ENCODE assay signal across 16 cellular contexts in the genomic region with DNA sequence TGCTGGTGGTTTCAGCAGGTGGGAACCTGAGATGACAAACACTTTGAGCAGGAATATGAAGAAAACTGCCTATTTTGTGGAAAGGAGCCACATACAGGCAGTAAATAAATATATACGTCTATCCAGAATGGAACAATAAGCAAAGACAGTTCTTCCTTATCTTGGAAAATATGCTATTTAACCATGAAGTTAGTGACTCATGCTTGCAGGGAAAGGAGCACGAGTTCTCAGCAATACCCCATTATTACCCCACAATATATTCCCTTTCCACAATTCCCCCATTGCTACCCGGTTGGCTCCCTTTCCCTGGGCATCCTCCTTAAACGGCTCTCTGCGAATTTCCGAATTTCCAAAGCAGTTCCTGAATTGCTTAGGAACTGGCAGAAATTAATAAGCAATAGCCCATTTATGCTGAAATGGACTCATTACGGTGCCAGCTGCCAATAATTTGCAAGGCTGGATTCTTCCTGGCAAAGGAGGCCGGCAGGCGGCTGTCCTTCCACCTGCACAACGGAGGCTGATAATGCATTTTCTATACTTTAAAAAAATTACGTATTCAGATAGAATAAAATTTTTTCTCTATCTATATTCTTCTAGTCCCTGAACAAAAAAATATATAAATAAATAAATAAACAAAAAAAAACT.
DNase-seq lines count a peak whose midpoint lies in the region; TF ChIP-seq lines count a peak whose summit lies in the region.
"Had no signal": no experiment of that assay in that cellular context is flagged by ENCODE, and none has a peak within 500 bp of the region (broad histone marks: within the 10 kb centered on the region; RNA-seq: fewer than 3 reads in every experiment).

No MANE protein-coding gene starts in this region.

- 0 out of 2 replicates have a peak, but pooled peaks cover 10% of the 10 kb centered on the region for H3K36me3 ChIP-seq in BLaER1
- H3K36me3 ChIP-seq in esophagus muscularis mucosa, result no peaks in the 10 kb centered on the region

- no peaks in the 10 kb centered on the region for H4K20me1 ChIP-seq in BLaER1

- intact Hi-C loops in esophagus muscularis mucosa (cut with DNase I), result no loop called here
- intact Hi-C loops in posterior cingulate gyrus (cut with DNase I), result no loop called here

- no peak overlapping the region for H3K9ac ChIP-seq in BLaER1
- H3K9ac ChIP-seq: KMS-11 had no signal

- no peaks in the 10 kb centered on the region for H3K27me3 ChIP-seq in BLaER1
- no peaks in the 10 kb centered on the region for H3K27me3 ChIP-seq in esophagus muscularis mucosa

- DNase-seq in NCI-H446 treated with DMSO at 0.1 percent for 48 hours (lab: John Stamatoyannopoulos, UW), result peak; percentile 30
- DNase-seq in cerebellum (ENCODE audit: low spot score), result peak; percentile 54
- peak; percentile 17 for DNase-seq in foreskin melanocyte
- no peak for DNase-seq in RPMI8226
- DNase-seq in esophagus muscularis mucosa (ENCODE audit: extremely low spot score), result no peak
- DNase-seq in posterior cingulate gyrus, result no peak
- DNase-seq: DMS79, NCI-H1417, NCI-H187, NCI-H2107, NCI-H345, Right ventricle myocardium superior had no signal

- TF ChIP-seq EP300 in esophagus muscularis mucosa (IDR thresholded peaks at IDR 0.05), result no peak

- WGBS in esophagus muscularis mucosa, result 92% methylated on average over 11 of the region's 11 CpGs

- TF ChIP-seq CTCF in esophagus muscularis mucosa (IDR thresholded peaks at IDR 0.05), result no peak

- H3K27ac ChIP-seq in BLaER1 (no peak overlapping the region), esophagus muscularis mucosa (replicated peaks in 1 of 4) (no peak overlapping the region)
- H3K27ac ChIP-seq: A549, KMS-11, SK-N-MC had no signal

- TF ChIP-seq POLR2A in esophagus muscularis mucosa (IDR thresholded peaks at IDR 0.05; ENCODE audit: low read depth), result no peak

- peaks cover 8% of the 10 kb centered on the region; the same call in 1 of the 2 replicates for H3K9me3 ChIP-seq in BLaER1
- no peaks in the 10 kb centered on the region for H3K9me3 ChIP-seq in esophagus muscularis mucosa
- H3K9me3 ChIP-seq: A549 had no signal

- H3K4me3 ChIP-seq in BLaER1 (no peak overlapping the region), esophagus muscularis mucosa (no peak overlapping the region)
- H3K4me3 ChIP-seq: A549, SK-N-MC had no signal

- H3K4me1 ChIP-seq in BLaER1 (peaks cover 20% of the 10 kb centered on the region), esophagus muscularis mucosa (no peaks in the 10 kb centered on the region)
- H3K4me1 ChIP-seq: A549 had no signal

- H3K4me2 ChIP-seq in BLaER1, result peak overlapping the region; percentile 27; the same call in 1 of the 2 replicates
- H3K4me2 ChIP-seq: A549, KMS-11 had no signal

Comparison
In these comparisons a context has a peak if more than half of its experiments do, and no peak if none do; other contexts are left out.
1. DNase-seq: peak in NCI-H446 treated with DMSO at 0.1 percent for 48 hours (single experiment), cerebellum (single experiment) and foreskin melanocyte (single experiment); none in RPMI8226 (single experiment), esophagus muscularis mucosa (single experiment) and posterior cingulate gyrus (0 of 10).